23 cellular contexts compared by ENCODE assay signal in genomic region chr10:59323831-59324401, GRCh38. TPM values are rescaled to one million over a fixed set of nuclear protein-coding genes. Genes with fewer than 3 reads are reported as not detected.
DNase-seq lines count a peak whose midpoint lies in the region; ATAC-seq and TF ChIP-seq lines count a peak whose summit lies in the region.
"Had no signal": no experiment of that assay in that cellular context is flagged by ENCODE, and none has a peak within 500 bp of the region (broad histone marks: within the 10 kb centered on the region; RNA-seq: fewer than 3 reads in every experiment).

No MANE protein-coding gene starts in this region.

- no peaks in the 10 kb centered on the region for H3K9me3 Mint-ChIP-seq in activated CD4-positive, alpha-beta memory T cell treated with anti-CD3 and anti-CD28 coated beads, Interleukin-2, amount 10 ng/mL, durations not matched to agents 7 days and 5 days
- H3K9me3 Mint-ChIP-seq in activated T-helper 17 cell treated with anti-CD3 and anti-CD28 coated beads, Interleukin-2, amount 50 U/mL, for 72 hours = peaks cover 5% of the 10 kb centered on the region
- H3K9me3 Mint-ChIP-seq: activated B cell treated with CpG ODN at 0.5 μM for 24 hours; activated T-helper 1 cell treated with anti-CD3 and anti-CD28 coated beads, Interleukin-12 subunit alpha, Interleukin-12 subunit beta, Interleukin-2, Interleukin-4 antibody, amounts not matched to agents 30 ng/mL and 10 ng/mL and 1 ng/mL, durations not matched to agents 14 hours and 24 hours and 36 hours had no signal

- H3K36me3 ChIP-seq in gastroesophageal sphincter (peaks cover 0 to 20% of the 10 kb centered on the region in 2 donors), psoas muscle (ENCODE audit: insufficient read depth in 1 of 2, low read depth in 1 of 2) (no peaks in the 10 kb centered on the region), thoracic aorta (no peaks in the 10 kb centered on the region)
- H3K36me3 ChIP-seq: cardiac muscle cell, HAP-1, SJCRH30 had no signal

- DNase-seq in psoas muscle (no peak), thoracic aorta (ENCODE audit: low spot score) (no peak), DMS79 (lab: John Stamatoyannopoulos, UW) (no peak)
- DNase-seq in activated CD4-positive, alpha-beta memory T cell treated with anti-CD3 and anti-CD28 coated beads, Interleukin-2, amount 10 ng/mL, durations not matched to agents 7 days and 5 days = no peak
- DNase-seq: activated B cell treated with CpG ODN at 0.5 μM for 24 hours; activated CD4-positive, alpha-beta T cell treated with anti-CD3 and anti-CD28 coated beads, Interleukin-2, amount 50 U/mL, for 4 hours; DMS79 treated with DMSO at 0.1 percent for 48 hours; GF-D8; natural killer cell; NCI-H1105 treated with DMSO at 0.1 percent for 48 hours; NCI-H1930; retina; stimulated activated CD4-positive, alpha-beta T cell treated with anti-CD3 and anti-CD28 coated beads, Interleukin-4, amount 100 ng/mL, for 1 hour; T1000 had no signal

- H3K27me3 Mint-ChIP-seq in activated CD4-positive, alpha-beta memory T cell treated with anti-CD3 and anti-CD28 coated beads, Interleukin-2, amount 10 ng/mL, durations not matched to agents 7 days and 5 days = no peaks in the 10 kb centered on the region
- H3K27me3 Mint-ChIP-seq in activated T-helper 17 cell treated with anti-CD3 and anti-CD28 coated beads, Interleukin-2, amount 50 U/mL, for 72 hours = no peaks in the 10 kb centered on the region
- H3K27me3 Mint-ChIP-seq: activated B cell treated with CpG ODN at 0.5 μM for 24 hours; activated naive CD4-positive, alpha-beta T cell treated with anti-CD3 and anti-CD28 coated beads, Interleukin-2, amount 50 U/mL, for 24 hours had no signal

- TF ChIP-seq POLR2A in gastroesophageal sphincter (IDR thresholded peaks at IDR 0.05) = no peak

- H3K4me1 ChIP-seq in gastroesophageal sphincter (peaks cover 0 to 91% (median 29%) of the 10 kb centered on the region in 3 donors), psoas muscle (peaks cover 54% of the 10 kb centered on the region), thoracic aorta (ENCODE audit: control insufficient read depth in 1 of 2, low read depth in 2 of 2) (peaks cover 34 to 70% of the 10 kb centered on the region in 2 donors)

- H3K4me1 Mint-ChIP-seq in activated CD4-positive, alpha-beta memory T cell treated with anti-CD3 and anti-CD28 coated beads, Interleukin-2, amount 10 ng/mL, durations not matched to agents 7 days and 5 days = no peaks in the 10 kb centered on the region
- no peaks in the 10 kb centered on the region for H3K4me1 Mint-ChIP-seq in activated T-helper 17 cell treated with anti-CD3 and anti-CD28 coated beads, Interleukin-2, amount 50 U/mL, for 72 hours
- H3K4me1 Mint-ChIP-seq: activated B cell treated with CpG ODN at 0.5 μM for 24 hours; activated naive CD4-positive, alpha-beta T cell treated with anti-CD3 and anti-CD28 coated beads, Interleukin-2, amount 50 U/mL, for 24 hours; natural killer cell had no signal

- CTCF ChIA-PET in activated CD4-positive, alpha-beta memory T cell treated with anti-CD3 and anti-CD28 coated beads, Interleukin-2, amount 10 ng/mL, durations not matched to agents 7 days and 5 days (lab: Charles Lee) = no interaction called here

- H3K4me3 ChIP-seq in gastroesophageal sphincter (no peak overlapping the region), psoas muscle (peak overlapping the region; percentile 12), thoracic aorta (no peak overlapping the region)
- H3K4me3 ChIP-seq: cardiac muscle cell, HAP-1, SJCRH30 had no signal

- no peaks in the 10 kb centered on the region for H3K36me3 Mint-ChIP-seq in activated CD4-positive, alpha-beta memory T cell treated with anti-CD3 and anti-CD28 coated beads, Interleukin-2, amount 10 ng/mL, durations not matched to agents 7 days and 5 days (ENCODE audit: low read depth)
- no peaks in the 10 kb centered on the region for H3K36me3 Mint-ChIP-seq in activated T-helper 17 cell treated with anti-CD3 and anti-CD28 coated beads, Interleukin-2, amount 50 U/mL, for 72 hours (ENCODE audit: low read depth)
- H3K36me3 Mint-ChIP-seq: activated naive CD4-positive, alpha-beta T cell treated with anti-CD3 and anti-CD28 coated beads, Interleukin-2, amount 50 U/mL, for 24 hours; natural killer cell had no signal

- TF ChIP-seq CTCF in VCaP (conservative IDR thresholded peaks at IDR 0.05) = no peak
- no peak for TF ChIP-seq CTCF in gastroesophageal sphincter (IDR thresholded peaks at IDR 0.05)
- no peak for TF ChIP-seq CTCF in psoas muscle (IDR thresholded peaks at IDR 0.05)
- TF ChIP-seq CTCF in thoracic aorta (IDR thresholded peaks at IDR 0.05) = no peak

- no peaks in the 10 kb centered on the region for H3K27me3 ChIP-seq in gastroesophageal sphincter
- no peaks in the 10 kb centered on the region for H3K27me3 ChIP-seq in psoas muscle (ENCODE audit: insufficient read depth in 3 of 3, low read length in 2 of 3)
- no peaks in the 10 kb centered on the region for H3K27me3 ChIP-seq in thoracic aorta (replicated peaks; ENCODE audit: insufficient read depth)
- H3K27me3 ChIP-seq: cardiac muscle cell, SJCRH30 had no signal

- H3K4me3 Mint-ChIP-seq in activated CD4-positive, alpha-beta memory T cell treated with anti-CD3 and anti-CD28 coated beads, Interleukin-2, amount 10 ng/mL, durations not matched to agents 7 days and 5 days = no peak overlapping the region
- H3K4me3 Mint-ChIP-seq in activated T-helper 17 cell treated with anti-CD3 and anti-CD28 coated beads, Interleukin-2, amount 50 U/mL, for 72 hours = no peak overlapping the region
- H3K4me3 Mint-ChIP-seq: activated B cell treated with CpG ODN at 0.5 μM for 24 hours; activated naive CD4-positive, alpha-beta T cell treated with anti-CD3 and anti-CD28 coated beads, Interleukin-2, amount 50 U/mL, for 24 hours; activated T-helper 1 cell treated with anti-CD3 and anti-CD28 coated beads, Interleukin-12 subunit alpha, Interleukin-12 subunit beta, Interleukin-2, Interleukin-4 antibody, amounts not matched to agents 30 ng/mL and 10 ng/mL and 1 ng/mL, durations not matched to agents 14 hours and 24 hours and 36 hours; natural killer cell had no signal

- WGBS in gastroesophageal sphincter (ENCODE audit: low coverage in 1 of 2), 2 donors = 60% methylated on average over 1 of the region's 2 CpGs; no CpG with 5 or more reads in 1 of the 2 donors
- WGBS in psoas muscle, 3 donors = 53 to 79% (median 55%) methylated on average over 2 of the region's 2 CpGs

- ATAC-seq in gastroesophageal sphincter (no peak), psoas muscle (peak in 3 of 4 donors; percentile 27 to 39 (median 30)), thoracic aorta (ENCODE audit: insufficient number of reproducible peaks, low FRiP score, low read depth) (no peak)
- no peak for ATAC-seq in activated T-helper 17 cell treated with anti-CD3 and anti-CD28 coated beads, Interleukin-2, amount 50 U/mL, for 72 hours (replicated peaks)
- ATAC-seq: natural killer cell had no signal

- H3K9me3 ChIP-seq in gastroesophageal sphincter (no peaks in the 10 kb centered on the region), psoas muscle (no peaks in the 10 kb centered on the region), thoracic aorta (no peaks in the 10 kb centered on the region)
- H3K9me3 ChIP-seq: HAP-1, SJCRH30 had no signal

- H3K27ac Mint-ChIP-seq in activated CD4-positive, alpha-beta memory T cell treated with anti-CD3 and anti-CD28 coated beads, Interleukin-2, amount 10 ng/mL, durations not matched to agents 7 days and 5 days = no peak overlapping the region
- no peak overlapping the region for H3K27ac Mint-ChIP-seq in activated T-helper 17 cell treated with anti-CD3 and anti-CD28 coated beads, Interleukin-2, amount 50 U/mL, for 72 hours
- H3K27ac Mint-ChIP-seq: activated B cell treated with CpG ODN at 0.5 μM for 24 hours; activated naive CD4-positive, alpha-beta T cell treated with anti-CD3 and anti-CD28 coated beads, Interleukin-2, amount 50 U/mL, for 24 hours; activated T-helper 1 cell treated with anti-CD3 and anti-CD28 coated beads, Interleukin-12 subunit alpha, Interleukin-12 subunit beta, Interleukin-2, Interleukin-4 antibody, amounts not matched to agents 30 ng/mL and 10 ng/mL and 1 ng/mL, durations not matched to agents 14 hours and 24 hours and 36 hours; natural killer cell had no signal

- intact Hi-C loops in psoas muscle (cut with DNase I) = loop anchor here (2.0 to 5.0 kb wide), 2 partner anchors 38 to 39 kb away; partner anchors contain the start of gene FAM13C (in 2 of the 2)

- POLR2A ChIA-PET in activated CD4-positive, alpha-beta memory T cell treated with anti-CD3 and anti-CD28 coated beads, Interleukin-2, amount 10 ng/mL, durations not matched to agents 7 days and 5 days (lab: Charles Lee) = no interaction called here

- peak overlapping the region; percentile 70 for H3K27ac ChIP-seq in VCaP
- H3K27ac ChIP-seq in gastroesophageal sphincter = peak overlapping the region; percentile 63 to 75 (median 70)
- peak overlapping the region; percentile 84 for H3K27ac ChIP-seq in psoas muscle
- H3K27ac ChIP-seq in thoracic aorta = peak overlapping the region; percentile 31 to 58
- H3K27ac ChIP-seq: cardiac muscle cell had no signal

- TF ChIP-seq EP300 in gastroesophageal sphincter (IDR thresholded peaks at IDR 0.05) = no peak

RNA-seq across cellular contexts. Expression of gene FAM13C, which starts 38.4 kb away (rescaled TPM):
- total RNA-seq in gastroesophageal sphincter (10 to 100 TPM; 26.9 to 79.9 (median 45.5) TPM), psoas muscle (10 to 100 TPM in 3 of 4 donors, 1 to 10 TPM in 1; 1.0 to 14.3 (median 13.3) TPM), thoracic aorta (10 to 100 TPM; 20.4 to 30.9 TPM)
- 10 to 100 TPM in 1 of 3 donors, 1 to 10 TPM in 2; 1.4 to 31.7 (median 6.5) TPM for polyA plus RNA-seq in psoas muscle
- total RNA-seq in activated CD4-positive, alpha-beta memory T cell treated with anti-CD3 and anti-CD28 coated beads, Interleukin-2, amount 10 ng/mL, durations not matched to agents 7 days and 5 days = not detected
- total RNA-seq in activated T-helper 17 cell treated with anti-CD3 and anti-CD28 coated beads, Interleukin-2, amount 50 U/mL, for 72 hours = 1 to 10 TPM in 1 of 2 donors, not detected in 1; 1.3 TPM
- total RNA-seq: activated B cell treated with CpG ODN at 0.5 μM for 24 hours; activated T-helper 1 cell treated with anti-CD3 and anti-CD28 coated beads, Interleukin-12 subunit alpha, Interleukin-12 subunit beta, Interleukin-2, Interleukin-4 antibody, amounts not matched to agents 30 ng/mL and 10 ng/mL and 1 ng/mL, durations not matched to agents 14 hours and 24 hours and 36 hours; natural killer cell had no signal
- polyA plus RNA-seq: BJ had no signal

Comparison
In these comparisons a context has a peak if more than half of its experiments do, and no peak if none do; other contexts are left out.
1. ATAC-seq: peak in psoas muscle (3 of 4); none in gastroesophageal sphincter (single experiment), thoracic aorta (single experiment) and activated T-helper 17 cell treated with anti-CD3 and anti-CD28 coated beads, Interleukin-2, amount 50 U/mL, for 72 hours (single experiment).
2. Peak in every context shown above with its lines, with median percentiles within 50 percentile points of each other: H3K27ac ChIP-seq.